Comparison of ENCODE assay signal across 24 cellular contexts in genomic region chr7:157521752-157522151, GRCh38.
"Had no signal": no experiment of that assay in that cellular context is flagged by ENCODE, and none has a peak within 500 bp of the region (broad histone marks: within the 10 kb centered on the region; RNA-seq: fewer than 3 reads in every experiment).

No MANE protein-coding gene starts in this region.

- H3K9me3 Mint-ChIP-seq: activated CD4-positive, alpha-beta memory T cell treated with anti-CD3 and anti-CD28 coated beads for 36 hours; activated naive CD4-positive, alpha-beta T cell treated with anti-CD3 and anti-CD28 coated beads, Interleukin-2, amount 50 U/mL, for 24 hours; activated T-cell treated with anti-CD3 and anti-CD28 coated beads, Interleukin-2, amount 50 U/mL, for 4 hours; central memory CD8-positive, alpha-beta T cell; endodermal cell; naive thymus-derived CD4-positive, alpha-beta T cell had no signal

- H3K27me3 Mint-ChIP-seq: activated naive CD4-positive, alpha-beta T cell treated with anti-CD3 and anti-CD28 coated beads, Interleukin-2, amount 50 U/mL, for 24 hours had no signal

- H3K36me3 ChIP-seq: adrenal gland, ascending aorta, colonic mucosa, esophagus squamous epithelium, gastroesophageal sphincter, ovary, right lobe of liver had no signal

- DNase-seq: activated CD4-positive, alpha-beta T cell treated with anti-CD3 and anti-CD28 coated beads for 48 hours; activated T-cell treated with anti-CD3 and anti-CD28 coated beads, Interleukin-2, amount 50 U/mL, for 4 hours; colonic mucosa; esophagus squamous epithelium; hypothalamus; mesendoderm; naive thymus-derived CD4-positive, alpha-beta T cell; SIG-M5; SK-N-SH; stimulated activated CD4-positive, alpha-beta T cell treated with anti-CD3 and anti-CD28 coated beads, Interleukin-15, amount 100 ng/mL, for 24 hours; stimulated activated naive B cell treated with anti-CD40 and anti-IgM and Interleukin-4, amounts not matched to agents 10 μg/mL and 1 μg/mL and 100 μg/mL, for 72 hours; T-helper 2 cell; trophoblast cell had no signal

- H3K4me3 ChIP-seq: adrenal gland, ascending aorta, colonic mucosa, esophagus squamous epithelium, gastroesophageal sphincter, ovary, right lobe of liver, smooth muscle cell, testis had no signal

- H3K27me3 ChIP-seq: adrenal gland, ascending aorta, colonic mucosa, ovary, right lobe of liver, testis had no signal

- H3K4me1 Mint-ChIP-seq: activated naive CD4-positive, alpha-beta T cell treated with anti-CD3 and anti-CD28 coated beads, Interleukin-2, amount 50 U/mL, for 24 hours; central memory CD8-positive, alpha-beta T cell; endodermal cell had no signal

- ATAC-seq: activated T-cell treated with anti-CD3 and anti-CD28 coated beads, Interleukin-2, amount 50 U/mL, for 4 hours; gastroesophageal sphincter; naive thymus-derived CD4-positive, alpha-beta T cell; right lobe of liver; stimulated activated naive B cell treated with anti-CD40 and anti-IgM and Interleukin-4, amounts not matched to agents 10 μg/mL and 1 μg/mL and 100 μg/mL, for 72 hours had no signal

- H3K4me1 ChIP-seq: adrenal gland, ascending aorta, colonic mucosa, esophagus squamous epithelium, gastroesophageal sphincter, right lobe of liver, testis had no signal

- H3K4me3 Mint-ChIP-seq: activated CD4-positive, alpha-beta memory T cell treated with anti-CD3 and anti-CD28 coated beads for 36 hours; activated naive CD4-positive, alpha-beta T cell treated with anti-CD3 and anti-CD28 coated beads, Interleukin-2, amount 50 U/mL, for 24 hours; activated T-cell treated with anti-CD3 and anti-CD28 coated beads, Interleukin-2, amount 50 U/mL, for 4 hours; central memory CD8-positive, alpha-beta T cell; endodermal cell; naive thymus-derived CD4-positive, alpha-beta T cell; stimulated activated naive B cell treated with anti-CD40 and anti-IgM and Interleukin-4, amounts not matched to agents 10 μg/mL and 1 μg/mL and 100 μg/mL, for 72 hours had no signal

- H3K9me3 ChIP-seq: adrenal gland, ascending aorta, colonic mucosa, esophagus squamous epithelium, gastroesophageal sphincter, ovary, right lobe of liver, SK-N-SH, testis had no signal

- H3K36me3 Mint-ChIP-seq: activated CD4-positive, alpha-beta memory T cell treated with anti-CD3 and anti-CD28 coated beads for 36 hours; activated naive CD4-positive, alpha-beta T cell treated with anti-CD3 and anti-CD28 coated beads, Interleukin-2, amount 50 U/mL, for 24 hours; naive thymus-derived CD4-positive, alpha-beta T cell had no signal

- H3K27ac Mint-ChIP-seq: activated CD4-positive, alpha-beta memory T cell treated with anti-CD3 and anti-CD28 coated beads for 36 hours; endodermal cell; stimulated activated naive B cell treated with anti-CD40 and anti-IgM and Interleukin-4, amounts not matched to agents 10 μg/mL and 1 μg/mL and 100 μg/mL, for 72 hours had no signal

- H3K27ac ChIP-seq: adrenal gland, ascending aorta, colonic mucosa, esophagus squamous epithelium, gastroesophageal sphincter, ovary, right lobe of liver, testis had no signal
